13 cellular contexts compared by ENCODE assay signal in genomic region chr1:8418301-8418700, GRCh38.
A peak's percentile ranks its signal among the peaks of the same experiment; 100 is the strongest.
DNase-seq lines count a peak whose midpoint lies in the region; ATAC-seq, FAIRE-seq and TF ChIP-seq lines count a peak whose summit lies in the region.
"Had no signal": no experiment of that assay in that cellular context is flagged by ENCODE, and none has a peak within 500 bp of the region (broad histone marks: within the 10 kb centered on the region; RNA-seq: fewer than 3 reads in every experiment).

No MANE protein-coding gene starts in this region.

- H3K4me1 ChIP-seq in mammary epithelial cell (ENCODE audit: insufficient read depth, low read length): peaks cover 15% of the 10 kb centered on the region
- H3K4me1 ChIP-seq in astrocyte (ENCODE audit: insufficient read depth, low read length): peaks cover 12% of the 10 kb centered on the region
- peaks cover 12% of the 10 kb centered on the region for H3K4me1 ChIP-seq in mesenchymal stem cell (ENCODE audit: control insufficient read depth, insufficient read depth, low read depth, low read length)

- 75% methylated on average over 4 of the region's 4 CpGs for WGBS in mammary epithelial cell (ENCODE audit: low coverage, missing lambda C conversion rate)
- WGBS in mesenchymal stem cell: 97% methylated on average over 4 of the region's 4 CpGs

- dilution Hi-C loops in mammary epithelial cell (cut with HindIII; ENCODE audit: low sequenced_read_pairs): no loop called here

- H2AFZ ChIP-seq in mammary epithelial cell (ENCODE audit: low read depth, low read length) (no peak overlapping the region), astrocyte (ENCODE audit: low read depth, low read length) (no peak overlapping the region), mesenchymal stem cell (ENCODE audit: low read depth, low read length) (no peak overlapping the region)

- ATAC-seq in HG03095 (IDR thresholded peaks at IDR 0.05; ENCODE audit: unreplicated experiment) (no peak), HG03135 (IDR thresholded peaks at IDR 0.05; ENCODE audit: unreplicated experiment) (no peak)

- H3K9me3 ChIP-seq in mammary epithelial cell (replicated peaks; ENCODE audit: insufficient read depth, low read length): no peaks in the 10 kb centered on the region
- no peaks in the 10 kb centered on the region for H3K9me3 ChIP-seq in astrocyte (ENCODE audit: insufficient read depth, low read depth, low read length)
- no peaks in the 10 kb centered on the region for H3K9me3 ChIP-seq in mesenchymal stem cell (ENCODE audit: control insufficient read depth, low read length)

- H3K79me2 ChIP-seq in mammary epithelial cell (ENCODE audit: insufficient read depth, low read length): peaks cover 78% of the 10 kb centered on the region
- peaks cover 95% of the 10 kb centered on the region for H3K79me2 ChIP-seq in astrocyte (ENCODE audit: insufficient read depth, low read length)

- CTCF ChIA-PET in MCF 10A (lab: Yijun Ruan, JAX) (interaction anchor here (0.7 to 2.8 kb wide), 2 partner anchors 9 to 115 kb away, joined by 4 to 17 read pairs; no protein-coding TSS in a partner anchor), mammary epithelial cell (lab: Charles Lee; ENCODE audit: low non-redundant PET) (no interaction called here)

- in situ Hi-C loops in mammary epithelial cell (cut with MboI; ENCODE audit: low sequenced_read_pairs in 2 of 2): no loop called here

- H3K9ac ChIP-seq in mammary epithelial cell (ENCODE audit: insufficient read depth, low read length) (no peak overlapping the region), astrocyte (ENCODE audit: low read length) (no peak overlapping the region), mesenchymal stem cell (ENCODE audit: low read length) (no peak overlapping the region)

- no peaks in the 10 kb centered on the region for H3K4me1 Mint-ChIP-seq in MCF 10A (ENCODE audit: insufficient read depth, unreplicated experiment)
- H3K4me1 Mint-ChIP-seq in astrocyte (ENCODE audit: low read depth, unreplicated experiment): peaks cover 9% of the 10 kb centered on the region
- H3K4me1 Mint-ChIP-seq in type B pancreatic cell (ENCODE audit: unreplicated experiment): peaks cover 21% of the 10 kb centered on the region

- no peak overlapping the region for H3K23ac ChIP-seq in mesenchymal stem cell (ENCODE audit: low read length in 2 of 2)

- intact Hi-C loops in MCF 10A (cut with micrococcal nuclease) (no loop called here), mammary epithelial cell (cut with micrococcal nuclease) (no loop called here)

- no peak overlapping the region for H3K4me3 Mint-ChIP-seq in MCF 10A (ENCODE audit: unreplicated experiment)
- H3K4me3 Mint-ChIP-seq in astrocyte (ENCODE audit: unreplicated experiment): peak overlapping the region; percentile 28
- H3K4me3 Mint-ChIP-seq in type B pancreatic cell: no peak overlapping the region

- H3K27ac ChIP-seq in mammary epithelial cell (ENCODE audit: insufficient read depth, low read depth, low read length): no peak overlapping the region
- no peak overlapping the region for H3K27ac ChIP-seq in astrocyte (ENCODE audit: low read depth, low read length)
- no peak overlapping the region for H3K27ac ChIP-seq in mesenchymal stem cell (ENCODE audit: low read length, poor library complexity, severe bottlenecking)

- H2BK120ac ChIP-seq in mesenchymal stem cell (ENCODE audit: low read depth, low read length): no peak overlapping the region

- H3K36me3 ChIP-seq in mammary epithelial cell (ENCODE audit: insufficient read depth, low read length) (peaks cover 11% of the 10 kb centered on the region), astrocyte (ENCODE audit: insufficient read depth, low read length) (peaks cover 32% of the 10 kb centered on the region), mesenchymal stem cell (ENCODE audit: control insufficient read depth in 1 of 2, insufficient read depth in 2 of 2, low read depth in 1 of 2, low read length in 2 of 2) (peaks cover 14 to 62% of the 10 kb centered on the region in 2 experiments)

- no peak overlapping the region for H4K91ac ChIP-seq in mesenchymal stem cell (ENCODE audit: low read length)

- H3K27me3 ChIP-seq in mammary epithelial cell (ENCODE audit: insufficient read depth, low read length) (no peaks in the 10 kb centered on the region), astrocyte (ENCODE audit: insufficient read depth, low read length) (no peaks in the 10 kb centered on the region), mesenchymal stem cell (ENCODE audit: control insufficient read depth in 1 of 2, insufficient read depth in 1 of 2, low read length in 2 of 2) (no peaks in the 10 kb centered on the region)

- FAIRE-seq in astrocyte (lab: Jason Lieb, UNC): no peak

- H3K79me1 ChIP-seq in mesenchymal stem cell (replicated peaks; ENCODE audit: low read length, poor library complexity, severe bottlenecking): peaks cover 21% of the 10 kb centered on the region

- no peak for TF ChIP-seq CTCF in MCF 10A (IDR thresholded peaks at IDR 0.05; ENCODE audit: unreplicated experiment)
- TF ChIP-seq CTCF in mammary epithelial cell (conservative IDR thresholded peaks at IDR 0.05 in 1 of 2, IDR thresholded peaks at IDR 0.05 in 1 of 2; ENCODE audit: extremely low read depth in 1 of 2, insufficient read depth in 1 of 2, low read depth in 1 of 2, low read length in 2 of 2): no peak
- TF ChIP-seq CTCF in astrocyte (IDR thresholded peaks at IDR 0.05; ENCODE audit: insufficient read depth, low read depth, low read length): no peak
- no peak for TF ChIP-seq CTCF in type B pancreatic cell (conservative IDR thresholded peaks at IDR 0.05)

- no peak overlapping the region for H2BK5ac ChIP-seq in mesenchymal stem cell (ENCODE audit: low read depth, low read length, poor library complexity, severe bottlenecking)

- H3K27me3 Mint-ChIP-seq in MCF 10A (ENCODE audit: insufficient read depth, unreplicated experiment): no peaks in the 10 kb centered on the region
- H3K27me3 Mint-ChIP-seq in astrocyte (ENCODE audit: low read depth, unreplicated experiment): no peaks in the 10 kb centered on the region
- H3K27me3 Mint-ChIP-seq in type B pancreatic cell: no peaks in the 10 kb centered on the region

- H3K27ac Mint-ChIP-seq in MCF 10A (ENCODE audit: low read depth, unreplicated experiment) (peak overlapping the region; percentile 10), astrocyte (ENCODE audit: unreplicated experiment) (no peak overlapping the region), type B pancreatic cell (peak overlapping the region; percentile 44)

- no peak overlapping the region for H3K4ac ChIP-seq in mesenchymal stem cell (ENCODE audit: low read depth in 1 of 2, low read length in 2 of 2)

- no peak overlapping the region for H4K8ac ChIP-seq in mesenchymal stem cell (ENCODE audit: low read length)

- POLR2A ChIA-PET in MCF 10A (lab: Yijun Ruan, JAX): interaction anchor here (1.0 to 1.2 kb wide), 2 partner anchors 9 to 55 kb away, joined by 3 to 4 read pairs; no protein-coding TSS in a partner anchor

- no peak for DNase-seq in MCF 10A (ENCODE audit: unreplicated experiment)
- no peak for DNase-seq in mammary epithelial cell
- DNase-seq in astrocyte (ENCODE audit: low read depth): no peak
- DNase-seq in mesenchymal stem cell: no peak
- DNase-seq in type B pancreatic cell (ENCODE audit: extremely low spot score, unreplicated experiment): no peak
- DNase-seq in SW480 (ENCODE audit: low spot score): no peak
- DNase-seq: ACHN; activated CD4-positive, alpha-beta T cell treated with anti-CD3 and anti-CD28 coated beads for 48 hours; activated gamma-delta T cell; DMS153; SW 1271 had no signal

- peak overlapping the region; percentile 57 to 66 for H3K18ac ChIP-seq in mesenchymal stem cell (ENCODE audit: low read depth in 1 of 2, low read length in 2 of 2)

- no peak overlapping the region for H2BK15ac ChIP-seq in mesenchymal stem cell (ENCODE audit: low read depth, poor library complexity, severe bottlenecking)

- peak overlapping the region; percentile 39 to 81 for H2BK12ac ChIP-seq in mesenchymal stem cell (ENCODE audit: low read length in 2 of 2)

- no peak overlapping the region for H2AK5ac ChIP-seq in mesenchymal stem cell (ENCODE audit: low read length, severe bottlenecking)

- H3K9me3 Mint-ChIP-seq in MCF 10A (ENCODE audit: unreplicated experiment) (no peaks in the 10 kb centered on the region), astrocyte (ENCODE audit: unreplicated experiment) (peaks cover 2% of the 10 kb centered on the region), type B pancreatic cell (no peaks in the 10 kb centered on the region)

- no TSS peak for BruUV-seq in MCF 10A (replicated peaks; lab: Mats Ljungman, UMichigan)
- no TSS peak for BruUV-seq in mammary epithelial cell (replicated peaks; lab: Mats Ljungman, UMichigan)

- H3K4me3 ChIP-seq in mammary epithelial cell (replicated peaks in 1 of 3; ENCODE audit: insufficient read depth in 1 of 3, low read depth in 2 of 3, low read length in 3 of 3) (no peak overlapping the region), astrocyte (ENCODE audit: insufficient read depth, low read depth, low read length) (no peak overlapping the region), mesenchymal stem cell (ENCODE audit: insufficient read depth in 1 of 2, low read depth in 1 of 2, low read length in 2 of 2) (no peak overlapping the region)

- H4K20me1 ChIP-seq in mammary epithelial cell (ENCODE audit: insufficient read depth, low read length) (no peaks in the 10 kb centered on the region), astrocyte (ENCODE audit: insufficient read depth, low read length) (peaks cover 56% of the 10 kb centered on the region)

- H3K36me3 Mint-ChIP-seq in MCF 10A (ENCODE audit: insufficient read depth, unreplicated experiment) (peaks cover 28% of the 10 kb centered on the region), astrocyte (ENCODE audit: low read depth, unreplicated experiment) (peaks cover 3% of the 10 kb centered on the region), type B pancreatic cell (peaks cover 15% of the 10 kb centered on the region)

- H3K4me2 ChIP-seq in mammary epithelial cell (ENCODE audit: insufficient read depth, low read depth, low read length) (no peak overlapping the region), astrocyte (ENCODE audit: low read length) (no peak overlapping the region), mesenchymal stem cell (ENCODE audit: low read length, poor library complexity, severe bottlenecking) (no peak overlapping the region)

- H3K14ac ChIP-seq in mesenchymal stem cell (ENCODE audit: low read length in 2 of 2): peak overlapping the region in 1 of 2 experiments; percentile 32
